8 cellular contexts compared by ENCODE assay signal in the genomic region with DNA sequence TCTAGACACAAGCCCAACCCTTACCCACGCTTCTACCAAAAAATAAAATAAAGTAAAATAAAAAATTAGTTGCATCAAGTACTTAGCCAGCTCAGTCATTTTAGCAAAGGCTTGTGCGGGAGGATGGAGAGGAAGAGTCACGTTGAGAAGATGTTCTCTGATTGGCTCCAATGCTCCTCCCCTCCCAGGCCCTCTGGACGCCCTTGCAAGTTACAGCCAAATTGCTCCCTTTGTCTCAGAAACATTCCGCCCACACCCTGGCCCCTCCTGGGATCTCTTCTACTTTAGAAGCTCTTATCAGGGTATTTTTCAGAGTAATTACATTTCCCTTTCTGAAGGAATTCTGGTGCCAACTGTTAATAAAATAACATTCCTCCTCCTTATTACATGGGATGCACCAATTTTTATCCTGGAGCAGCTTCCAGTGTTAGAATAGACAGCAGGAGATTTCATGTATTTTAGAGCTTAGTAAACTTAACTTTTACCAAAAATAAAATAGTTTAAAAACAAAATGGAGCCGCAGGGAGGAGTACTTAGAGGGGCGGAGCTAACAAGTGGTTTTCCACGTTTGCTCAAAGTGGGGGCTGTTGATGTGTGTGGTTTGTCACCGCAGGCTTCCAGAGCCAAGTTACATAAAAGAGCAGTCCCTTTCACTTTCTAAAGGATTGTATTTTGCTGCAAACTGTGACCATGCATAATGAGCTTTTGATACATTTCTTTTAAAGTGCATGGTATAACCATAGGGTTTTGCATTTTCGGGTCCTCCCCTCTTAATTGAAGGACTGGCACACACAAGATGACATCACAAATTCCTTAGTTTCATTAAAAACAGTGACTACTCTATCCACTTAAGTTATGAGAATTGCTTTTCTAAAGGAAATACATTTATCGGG.
A peak's percentile ranks its signal among the peaks of the same experiment; 100 is the strongest.
DNase-seq lines count a peak whose midpoint lies in the region; ATAC-seq lines count a peak whose summit lies in the region.

No MANE protein-coding gene starts in this region.

- peak; percentile 74 for ATAC-seq in GM21447 (IDR thresholded peaks at IDR 0.05; ENCODE audit: unreplicated experiment)
- ATAC-seq in activated T-cell treated with anti-CD3 and anti-CD28 coated beads, Interleukin-2, amount 50 U/mL, for 4 hours: peak; percentile 89 to 94
- ATAC-seq in Right ventricle myocardium inferior: peak; percentile 97
- ATAC-seq in GM18867 (IDR thresholded peaks at IDR 0.05; ENCODE audit: unreplicated experiment): no peak

- intact Hi-C loops in Right ventricle myocardium inferior (cut with DNase I): loop anchor here (10.0 kb wide), 1 partner anchor 174 kb away; no protein-coding TSS in a partner anchor

- DNase-seq in NCI-H2227 (lab: John Stamatoyannopoulos, UW; ENCODE audit: unreplicated experiment): peak; percentile 59
- DNase-seq in activated T-cell treated with anti-CD3 and anti-CD28 coated beads, Interleukin-2, amount 50 U/mL, for 4 hours: peak; percentile 24
- DNase-seq in Right ventricle myocardium inferior (ENCODE audit: missing footprints): peak; percentile 85
- no peak for DNase-seq in NCI-H1048 (lab: John Stamatoyannopoulos, UW)
- no peak for DNase-seq in HT-29 (ENCODE audit: low spot score)

- H3K9me3 Mint-ChIP-seq in activated T-cell treated with anti-CD3 and anti-CD28 coated beads, Interleukin-2, amount 50 U/mL, for 4 hours: peaks cover 9% of the 10 kb centered on the region

- no peak overlapping the region for H3K9ac ChIP-seq in skeletal muscle tissue (ENCODE audit: low read depth in 1 of 3, low read length in 3 of 3)

- H3K4me3 Mint-ChIP-seq in activated T-cell treated with anti-CD3 and anti-CD28 coated beads, Interleukin-2, amount 50 U/mL, for 4 hours: peak overlapping the region; percentile 42

- peaks cover 48% of the 10 kb centered on the region for H3K4me1 Mint-ChIP-seq in activated T-cell treated with anti-CD3 and anti-CD28 coated beads, Interleukin-2, amount 50 U/mL, for 4 hours (ENCODE audit: low read depth)

- H3K27ac ChIP-seq in skeletal muscle tissue (ENCODE audit: low read depth, low read length): peak overlapping the region; percentile 74

- H3K36me3 Mint-ChIP-seq in activated T-cell treated with anti-CD3 and anti-CD28 coated beads, Interleukin-2, amount 50 U/mL, for 4 hours (ENCODE audit: insufficient read depth): no peaks in the 10 kb centered on the region

- H3K4me1 ChIP-seq in skeletal muscle tissue (ENCODE audit: control insufficient read depth in 3 of 3, insufficient read depth in 3 of 3, low read length in 3 of 3): peaks cover 0 to 10% (median 3%) of the 10 kb centered on the region in 3 donors

- H3K36me3 ChIP-seq in skeletal muscle tissue (ENCODE audit: control insufficient read depth in 3 of 3, insufficient read depth in 3 of 3, low read length in 3 of 3): no peaks in the 10 kb centered on the region

- no peaks in the 10 kb centered on the region for H3K27me3 Mint-ChIP-seq in activated T-cell treated with anti-CD3 and anti-CD28 coated beads, Interleukin-2, amount 50 U/mL, for 4 hours (ENCODE audit: low read depth)

- H3K9me3 ChIP-seq in skeletal muscle tissue (ENCODE audit: control insufficient read depth in 3 of 3, low read length in 3 of 3): no peaks in the 10 kb centered on the region

- peak overlapping the region; percentile 3 to 62 (median 16) for H3K4me3 ChIP-seq in skeletal muscle tissue (ENCODE audit: low read length in 3 of 3)

- no peaks in the 10 kb centered on the region for H3K27me3 ChIP-seq in skeletal muscle tissue (ENCODE audit: control insufficient read depth in 3 of 3, insufficient read depth in 3 of 3, low read length in 3 of 3)

Comparison
In these comparisons a context has a peak if more than half of its experiments do, and no peak if none do; other contexts are left out.
1. DNase-seq: peak in NCI-H2227 (single experiment), activated T-cell treated with anti-CD3 and anti-CD28 coated beads, Interleukin-2, amount 50 U/mL, for 4 hours (single experiment) and Right ventricle myocardium inferior (single experiment); none in NCI-H1048 (single experiment) and HT-29 (single experiment).